ENCODE assay signal across 14 cellular contexts in the genomic region with DNA sequence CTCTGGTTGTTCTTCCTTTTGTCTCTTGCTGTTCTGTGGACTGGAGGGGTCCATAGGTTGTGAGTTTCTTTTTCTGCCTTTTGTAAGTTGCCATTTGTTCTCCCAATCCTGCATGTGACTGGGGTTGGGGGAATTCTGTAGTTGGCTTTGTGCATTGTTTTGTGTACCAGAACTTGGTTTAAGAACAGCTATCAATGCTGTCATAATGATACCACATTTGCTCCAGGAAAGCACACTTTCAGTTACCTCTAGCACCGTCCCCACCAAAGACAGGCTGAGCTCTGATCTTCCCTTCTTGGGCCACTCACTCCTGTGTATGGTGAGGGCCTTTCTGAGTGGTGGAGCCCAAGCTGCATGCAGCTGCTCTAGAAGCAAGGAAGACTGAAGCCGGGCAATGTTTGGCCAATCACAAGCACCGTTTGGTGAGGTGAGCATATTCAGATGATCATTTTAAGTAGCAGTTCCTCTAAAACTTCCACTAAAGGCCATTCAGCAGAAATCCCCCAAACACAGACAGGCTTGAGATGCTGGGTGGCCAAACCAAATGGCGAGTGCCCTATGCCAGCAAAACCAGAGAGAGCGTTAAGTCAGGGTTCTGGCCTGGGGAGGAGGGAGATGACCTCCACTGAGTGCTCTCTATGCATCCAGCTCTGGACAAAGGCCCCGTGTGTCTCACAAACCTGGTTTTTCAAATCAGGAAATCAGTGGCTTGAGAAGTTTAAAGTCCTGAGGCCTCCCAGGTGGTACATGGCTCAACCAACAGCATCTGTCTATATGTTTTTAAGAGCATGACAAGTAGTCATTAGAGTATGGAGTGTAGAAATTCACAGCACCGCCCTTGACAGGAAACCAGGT.
A peak's percentile ranks its signal among the peaks of the same experiment; 100 is the strongest.
DNase-seq lines count a peak whose midpoint lies in the region; ATAC-seq, FAIRE-seq and TF ChIP-seq lines count a peak whose summit lies in the region.
"Had no signal": no experiment of that assay in that cellular context is flagged by ENCODE, and none has a peak within 500 bp of the region (broad histone marks: within the 10 kb centered on the region; RNA-seq: fewer than 3 reads in every experiment).

No MANE protein-coding gene starts in this region.

- no peaks in the 10 kb centered on the region for H3K9me2 ChIP-seq in GM23248 (ENCODE audit: insufficient read depth)

- in situ Hi-C loops in GM12878 (cut with MboI) (no loop called here), GM23248 (cut with MboI) (no loop called here)

- no peak for TF ChIP-seq RAD21 in GM12878 (IDR thresholded peaks at IDR 0.05; ENCODE audit: insufficient read depth, low read depth, low read length)

- FAIRE-seq in GM12878 (lab: Jason Lieb, UNC), result peak; percentile 72
- FAIRE-seq: keratinocyte, TTC549 had no signal

- SMC1A ChIA-PET in GM12878 (lab: Charles Lee; ENCODE audit: uncharacterized antibody, unreplicated experiment), result interaction anchor here (0.6 to 4.1 kb wide), 11 partner anchors 8 to 951 kb away, joined by 3 to 20 read pairs (median 5); no protein-coding TSS in a partner anchor

- no peaks in the 10 kb centered on the region for H3K9me3 Mint-ChIP-seq in activated CD8-positive, alpha-beta memory T cell treated with anti-CD3 and anti-CD28 coated beads, Interleukin-2, amount 10 ng/mL, durations not matched to agents 7 days and 5 days (ENCODE audit: low read depth)
- H3K9me3 Mint-ChIP-seq: central memory CD8-positive, alpha-beta T cell had no signal

- 16% methylated on average over 7 of the region's 7 CpGs for WGBS in GM12878 (ENCODE audit: insufficient coverage, insufficient replicate concordance, low lambda C conversion rate, missing lambda C conversion rate)
- WGBS in GM23248 (ENCODE audit: low coverage in 1 of 2, low lambda C conversion rate in 2 of 2, missing lambda C conversion rate in 2 of 2), 2 experiments, result 73 to 84% methylated on average over 7 of the region's 7 CpGs

- RAD21 ChIA-PET in GM12878 (lab: Charles Lee; ENCODE audit: unreplicated experiment), result interaction anchor here (1.0 to 3.0 kb wide), 3 partner anchors 11 to 178 kb away, joined by 3 to 11 read pairs (median 4); no protein-coding TSS in a partner anchor

- H3K27me3 ChIP-seq in GM12878 (replicated peaks in 1 of 2; ENCODE audit: control insufficient read depth in 2 of 2, insufficient read depth in 2 of 2, low read length in 1 of 2), result no peaks in the 10 kb centered on the region; a peak in 1 of 4 replicates
- no peaks in the 10 kb centered on the region for H3K27me3 ChIP-seq in GM23248 (replicated peaks; ENCODE audit: insufficient read depth)

- no peak overlapping the region for H3K4me2 ChIP-seq in GM12878 (ENCODE audit: control insufficient read depth, insufficient read depth)
- H3K4me2 ChIP-seq in GM23248 (ENCODE audit: unreplicated experiment), result no peak overlapping the region

- DNase-seq in activated CD8-positive, alpha-beta memory T cell treated with anti-CD3 and anti-CD28 coated beads, Interleukin-2, amount 10 ng/mL, durations not matched to agents 7 days and 5 days, result no peak
- DNase-seq in activated CD8-positive, alpha-beta memory T cell treated with anti-CD3 and anti-CD28 coated beads, Interleukin-2, amount 50 U/mL, for 48 hours, result no peak
- peak; percentile 48 for DNase-seq in GM12878 (ENCODE audit: low read depth, low spot score)
- no peak for DNase-seq in GOT3 (lab: John Stamatoyannopoulos, UW)
- no peak for DNase-seq in GM23248
- no peak for DNase-seq in activated naive CD4-positive, alpha-beta T cell treated with anti-CD3 and anti-CD28 coated beads, Interleukin-2, amount 50 U/mL, for 16 hours
- DNase-seq: NCI-H1436 treated with DMSO at 0.1 percent for 48 hours; stimulated activated CD4-positive, alpha-beta T cell treated with anti-CD3 and anti-CD28 coated beads, Interleukin-2, amount 100 ng/mL, for 48 hours had no signal

- 0 out of 2 replicates have a peak overlapping the region, but pooled peaks have one; percentile 11 for H3K27ac ChIP-seq in GM12878 (ENCODE audit: control insufficient read depth, insufficient read depth)
- H3K27ac ChIP-seq in temporal lobe (ENCODE audit: low read depth, low read length), result peak overlapping the region; percentile 98
- H3K27ac ChIP-seq in GM23248, result no peak overlapping the region
- H3K27ac ChIP-seq: thoracic aorta had no signal

- peaks cover 16% of the 10 kb centered on the region for H3F3A ChIP-seq in GM23248 (ENCODE audit: insufficient read depth)

- no peaks in the 10 kb centered on the region; the same call in 1 of the 2 replicates for H4K20me1 ChIP-seq in GM12878 (ENCODE audit: control insufficient read depth, insufficient read depth)
- no peaks in the 10 kb centered on the region for H4K20me1 ChIP-seq in GM23248 (ENCODE audit: insufficient read depth)

- ATAC-seq in activated CD8-positive, alpha-beta memory T cell treated with anti-CD3 and anti-CD28 coated beads, Interleukin-2, amount 10 ng/mL, durations not matched to agents 7 days and 5 days, result peak; percentile 56
- ATAC-seq in HG02884 (IDR thresholded peaks at IDR 0.05; ENCODE audit: unreplicated experiment) (peak; percentile 52), GM12878 (peak; percentile 92)

- H3K4me3 ChIP-seq in GM12878 (no peak overlapping the region), GM23248 (no peak overlapping the region)
- H3K4me3 ChIP-seq: thoracic aorta had no signal

- TF ChIP-seq CTCF in GM12878 (IDR thresholded peaks at IDR 0.05 in 2 of 3, conservative IDR thresholded peaks at IDR 0.05 in 1 of 3; ENCODE audit: control insufficient read depth in 2 of 3, extremely low read depth in 1 of 3, insufficient read depth in 1 of 3, low read depth in 3 of 3, low read length in 3 of 3), result no peak

- H3K9me3 ChIP-seq in GM12878 (replicated peaks; ENCODE audit: control insufficient read depth, insufficient read depth, low read length), result no peaks in the 10 kb centered on the region
- H3K9me3 ChIP-seq in GM23248 (ENCODE audit: low read depth), result no peaks in the 10 kb centered on the region
- H3K9me3 ChIP-seq: thoracic aorta had no signal

- no peaks in the 10 kb centered on the region for H3K36me3 Mint-ChIP-seq in activated CD8-positive, alpha-beta memory T cell treated with anti-CD3 and anti-CD28 coated beads, Interleukin-2, amount 10 ng/mL, durations not matched to agents 7 days and 5 days

- peak; percentile 23 to 46; a peak in 2 of 4 replicates for TF ChIP-seq EP300 in GM12878 (IDR thresholded peaks at IDR 0.05; ENCODE audit: borderline replicate concordance in 1 of 2, control insufficient read depth in 1 of 2, low read depth in 2 of 2, low read length in 2 of 2)

- BruUV-seq in GM12878 (replicated peaks; lab: Mats Ljungman, UMichigan), result no TSS peak

- H3K36me3 ChIP-seq in GM12878 (ENCODE audit: control insufficient read depth in 2 of 2, insufficient read depth in 2 of 2, low read length in 1 of 2) (no peaks in the 10 kb centered on the region), GM23248 (ENCODE audit: low read depth) (no peaks in the 10 kb centered on the region)
- H3K36me3 ChIP-seq: thoracic aorta had no signal

- H3K27ac Mint-ChIP-seq in activated CD8-positive, alpha-beta memory T cell treated with anti-CD3 and anti-CD28 coated beads, Interleukin-2, amount 10 ng/mL, durations not matched to agents 7 days and 5 days, result peak overlapping the region; percentile 85

- intact Hi-C loops in GM12878 (cut with micrococcal nuclease; ENCODE audit: unreplicated experiment), result no loop called here

- no peak overlapping the region for H2AFZ ChIP-seq in GM12878 (ENCODE audit: control insufficient read depth, low read depth, low read length)
- H2AFZ ChIP-seq in GM23248, result no peak overlapping the region

- H3K9ac ChIP-seq in GM12878 (ENCODE audit: control insufficient read depth, insufficient read depth, low read length) (no peak overlapping the region), GM23248 (no peak overlapping the region)

- TF ChIP-seq POLR2A in GM12878 (IDR thresholded peaks at IDR 0.05; ENCODE audit: low read depth, low read length), result no peak

- POLR2A ChIA-PET in GM12878 (lab: Charles Lee), result no interaction called here

- peaks cover 43% of the 10 kb centered on the region for H3K4me1 Mint-ChIP-seq in activated CD8-positive, alpha-beta memory T cell treated with anti-CD3 and anti-CD28 coated beads, Interleukin-2, amount 10 ng/mL, durations not matched to agents 7 days and 5 days
- H3K4me1 Mint-ChIP-seq: central memory CD8-positive, alpha-beta T cell had no signal

- H3K4me1 ChIP-seq in GM12878 (ENCODE audit: control insufficient read depth, insufficient read depth, low read length), result peaks cover 22% of the 10 kb centered on the region
- peaks cover 32% of the 10 kb centered on the region for H3K4me1 ChIP-seq in GM23248 (ENCODE audit: insufficient read depth)

- H3K4me3 Mint-ChIP-seq in activated CD8-positive, alpha-beta memory T cell treated with anti-CD3 and anti-CD28 coated beads, Interleukin-2, amount 10 ng/mL, durations not matched to agents 7 days and 5 days, result peak overlapping the region; percentile 17
- H3K4me3 Mint-ChIP-seq: central memory CD8-positive, alpha-beta T cell had no signal

- CTCF ChIA-PET in activated CD8-positive, alpha-beta memory T cell treated with anti-CD3 and anti-CD28 coated beads, Interleukin-2, amount 10 ng/mL, durations not matched to agents 7 days and 5 days (lab: Charles Lee), result interaction anchor here (0.7 to 3.3 kb wide), 8 partner anchors 13 to 189 kb away, joined by 3 to 12 read pairs (median 4); no protein-coding TSS in a partner anchor
- CTCF ChIA-PET in GM12878 (lab: Yijun Ruan, JAX), result interaction anchor here (0.8 to 2.3 kb wide), 5 partner anchors 11 to 190 kb away, joined by 4 to 15 read pairs (median 5); no protein-coding TSS in a partner anchor

- no peaks in the 10 kb centered on the region for H3K27me3 Mint-ChIP-seq in activated CD8-positive, alpha-beta memory T cell treated with anti-CD3 and anti-CD28 coated beads, Interleukin-2, amount 10 ng/mL, durations not matched to agents 7 days and 5 days

- H3K79me2 ChIP-seq in GM12878 (ENCODE audit: control insufficient read depth, insufficient read depth, low read length) (no peaks in the 10 kb centered on the region), GM23248 (ENCODE audit: insufficient read depth) (no peaks in the 10 kb centered on the region)
